Comparison of ENCODE assay signal across 8 cellular contexts in genomic region chr5:132019857-132020555, GRCh38. TPM values are rescaled to one million over a fixed set of nuclear protein-coding genes. Genes with fewer than 3 reads are reported as not detected.
DNase-seq lines count a peak whose midpoint lies in the region; ATAC-seq, FAIRE-seq and TF ChIP-seq lines count a peak whose summit lies in the region.

No MANE protein-coding gene starts in this region.

- peak; percentile 100 for FAIRE-seq in GM19239 (lab: Jason Lieb, UNC)

- peak; percentile 88 for ATAC-seq in HG03103 (IDR thresholded peaks at IDR 0.05; ENCODE audit: low read depth, unreplicated experiment)

- peaks cover 72% of the 10 kb centered on the region for H3K27me3 Mint-ChIP-seq in type B pancreatic cell

- TF ChIP-seq CTCF in type B pancreatic cell (conservative IDR thresholded peaks at IDR 0.05), result no peak

- H3K9me3 Mint-ChIP-seq in type B pancreatic cell, result no peaks in the 10 kb centered on the region

- no peaks in the 10 kb centered on the region for H3K4me1 Mint-ChIP-seq in type B pancreatic cell (ENCODE audit: unreplicated experiment)

- DNase-seq in GM19239 (ENCODE audit: insufficient read length, low spot score) (peak; percentile 77), type B pancreatic cell (ENCODE audit: extremely low spot score, unreplicated experiment) (no peak), DMS53 (lab: John Stamatoyannopoulos, UW) (no peak), kidney tubule cell (ENCODE audit: low spot score) (no peak), NCI-H2196 (lab: John Stamatoyannopoulos, UW; ENCODE audit: unreplicated experiment) (no peak)
- DNase-seq in activated CD8-positive, alpha-beta memory T cell treated with anti-CD3 and anti-CD28 coated beads, Interleukin-2, amount 50 U/mL, for 24 hours (ENCODE audit: extremely low read depth), result peak; percentile 61
- DNase-seq in stimulated activated CD4-positive, alpha-beta T cell treated with anti-CD3 and anti-CD28 coated beads, Interleukin-1b, Interleukin-23, amount 100 ng/mL, for 48 hours, result peak; percentile 86

- no peak overlapping the region for H3K27ac Mint-ChIP-seq in type B pancreatic cell

- no peak overlapping the region for H3K4me3 Mint-ChIP-seq in type B pancreatic cell

- no peaks in the 10 kb centered on the region for H3K36me3 Mint-ChIP-seq in type B pancreatic cell

RNA-seq across cellular contexts. Expression of gene ACSL6, which starts 8.5 kb away (rescaled TPM):
- 0.97 and 2.8 TPM in 2 replicates for total RNA-seq in type B pancreatic cell (ENCODE audit: low replicate concordance)

RNA-seq across cellular contexts. Expression of gene IL3, which starts 40.4 kb away (rescaled TPM):
- total RNA-seq in type B pancreatic cell (ENCODE audit: low replicate concordance), result not detected in 2 replicates

RNA-seq across cellular contexts. Expression of gene CSF2, which starts 53.6 kb away (rescaled TPM):
- not detected in 2 replicates for total RNA-seq in type B pancreatic cell (ENCODE audit: low replicate concordance)

Comparison
In these comparisons a context has a peak if more than half of its experiments do, and no peak if none do; other contexts are left out.
1. DNase-seq: peak in GM19239 (single experiment), activated CD8-positive, alpha-beta memory T cell treated with anti-CD3 and anti-CD28 coated beads, Interleukin-2, amount 50 U/mL, for 24 hours (single experiment) and stimulated activated CD4-positive, alpha-beta T cell treated with anti-CD3 and anti-CD28 coated beads, Interleukin-1b, Interleukin-23, amount 100 ng/mL, for 48 hours (single experiment); none in type B pancreatic cell (single experiment), DMS53 (single experiment), kidney tubule cell (single experiment) and NCI-H2196 (single experiment).